16 cellular contexts compared by ENCODE assay signal in genomic region chr19:5128932-5129389, GRCh38.
DNase-seq lines count a peak whose midpoint lies in the region; ATAC-seq and TF ChIP-seq lines count a peak whose summit lies in the region.
"Had no signal": no experiment of that assay in that cellular context is flagged by ENCODE, and none has a peak within 500 bp of the region (broad histone marks: within the 10 kb centered on the region; RNA-seq: fewer than 3 reads in every experiment).

No MANE protein-coding gene starts in this region.

- H3K4me1 Mint-ChIP-seq in naive B cell, result peaks cover 51 to 87% (median 74%) of the 10 kb centered on the region in 3 donors

- H2AFZ ChIP-seq in PC-9, result no peak overlapping the region

- DNase-seq in A172 (ENCODE audit: low spot score) (peak; percentile 16), NCI-H226 (peak; percentile 64), erythroblast (lab: John Stamatoyannopoulos, UW) (peak; percentile 50 to 62), naive B cell (peak; percentile 27), transverse colon (no peak), SIG-M5 (lab: John Stamatoyannopoulos, UW) (no peak), PC-9 (no peak)
- DNase-seq: activated CD4-positive, alpha-beta T cell treated with anti-CD3 and anti-CD28 coated beads for 48 hours; activated effector memory CD4-positive, alpha-beta T cell treated with anti-CD3 and anti-CD28 coated beads, Interleukin-2, amount 50 U/mL, for 16 hours; cortex of kidney; DMS53; MM.1S; NCI-H69 had no signal

- H3K27ac ChIP-seq in transverse colon (no peak overlapping the region), PC-9 (no peak overlapping the region)

- no peak overlapping the region for H3K4me3 ChIP-seq in transverse colon
- H3K4me3 ChIP-seq in PC-9, result no peak overlapping the region
- H3K4me3 ChIP-seq: prostate gland, thyroid gland had no signal

- H3K4me1 ChIP-seq in transverse colon, result peaks cover 4 to 16% (median 7%) of the 10 kb centered on the region in 4 donors
- peaks cover 11% of the 10 kb centered on the region; the same call in 1 of the 2 replicates for H3K4me1 ChIP-seq in PC-9 (replicated peaks; ENCODE audit: insufficient read depth)

- H4K20me1 ChIP-seq in PC-9 (ENCODE audit: insufficient read depth), result no peaks in the 10 kb centered on the region

- no peak for TF ChIP-seq EP300 in transverse colon (IDR thresholded peaks at IDR 0.05; ENCODE audit: low read depth)

- H3K4me3 Mint-ChIP-seq in naive B cell, result peak overlapping the region; percentile 20 to 96 (median 40)

- H3K79me2 ChIP-seq in PC-9 (ENCODE audit: low read depth), result no peaks in the 10 kb centered on the region

- no peaks in the 10 kb centered on the region for H3K9me3 Mint-ChIP-seq in naive B cell

- CTCF ChIA-PET in PC-9 (lab: Charles Lee), result interaction anchor here (0.5 kb wide), 1 partner anchor 123 kb away, joined by 4 read pairs; no protein-coding TSS in a partner anchor

- BruUV-seq in PC-9 (replicated peaks; lab: Mats Ljungman, UMichigan), result no TSS peak

- H3K27ac Mint-ChIP-seq in naive B cell, result peak overlapping the region; percentile 100

- H3F3A ChIP-seq in PC-9 (ENCODE audit: insufficient read depth, low read depth), result no peaks in the 10 kb centered on the region

- H3K9me3 ChIP-seq in transverse colon (no peaks in the 10 kb centered on the region), PC-9 (ENCODE audit: insufficient read depth, low read depth) (no peaks in the 10 kb centered on the region)
- H3K9me3 ChIP-seq: prostate gland, thyroid gland had no signal

- no peak overlapping the region for H3K4me2 ChIP-seq in PC-9

- intact Hi-C loops in transverse colon (cut with DNase I; ENCODE audit: low total_unique reads), result no loop called here
- intact Hi-C loops in PC-9 (cut with micrococcal nuclease; ENCODE audit: unreplicated experiment), result no loop called here

- H3K27me3 ChIP-seq in transverse colon (no peaks in the 10 kb centered on the region), PC-9 (ENCODE audit: insufficient read depth, low read depth) (no peaks in the 10 kb centered on the region)
- H3K27me3 ChIP-seq: thyroid gland had no signal

- in situ Hi-C loops in transverse colon (cut with MboI; ENCODE audit: low pct_ligation_motif_present in 1 of 4, low pct_unique_long_range_greater_than_20kb in 1 of 4, low sequenced_read_pairs in 3 of 4), result no loop called here

- H3K9me2 ChIP-seq in PC-9 (ENCODE audit: insufficient read depth), result no peaks in the 10 kb centered on the region

- 73% methylated on average over 4 of the region's 9 CpGs; no CpG with 5 or more reads in 1 of the 2 donors for WGBS in transverse colon (ENCODE audit: low coverage in 1 of 2), 2 donors

- ATAC-seq in naive B cell (ENCODE audit: low read depth in 2 of 2) (no peak), GM19351 (IDR thresholded peaks at IDR 0.05; ENCODE audit: unreplicated experiment) (no peak)

- H3K36me3 ChIP-seq in transverse colon (no peaks in the 10 kb centered on the region), PC-9 (ENCODE audit: low read depth) (no peaks in the 10 kb centered on the region)

- H3K36me3 Mint-ChIP-seq in naive B cell, result peaks cover 0 to 7% of the 10 kb centered on the region in 2 donors

- H3K27me3 Mint-ChIP-seq in naive B cell, result no peaks in the 10 kb centered on the region

- TF ChIP-seq POLR2A in erythroblast (IDR thresholded peaks at IDR 0.05; ENCODE audit: low read length), result no peak
- TF ChIP-seq POLR2A in transverse colon (IDR thresholded peaks at IDR 0.05), result no peak

- POLR2A ChIA-PET in PC-9 (lab: Charles Lee; ENCODE audit: unreplicated experiment), result no interaction called here

- no peak for TF ChIP-seq CTCF in transverse colon (IDR thresholded peaks at IDR 0.05)
- no peak for TF ChIP-seq CTCF in PC-9 (conservative IDR thresholded peaks at IDR 0.05)

Comparison
In these comparisons a context has a peak if more than half of its experiments do, and no peak if none do; other contexts are left out.
1. DNase-seq: peak in A172 (single experiment), NCI-H226 (single experiment), erythroblast (2 of 2) and naive B cell (single experiment); none in transverse colon (single experiment), SIG-M5 (single experiment) and PC-9 (0 of 2).